ENCODE assay signal across 29 cellular contexts in the genomic region with DNA sequence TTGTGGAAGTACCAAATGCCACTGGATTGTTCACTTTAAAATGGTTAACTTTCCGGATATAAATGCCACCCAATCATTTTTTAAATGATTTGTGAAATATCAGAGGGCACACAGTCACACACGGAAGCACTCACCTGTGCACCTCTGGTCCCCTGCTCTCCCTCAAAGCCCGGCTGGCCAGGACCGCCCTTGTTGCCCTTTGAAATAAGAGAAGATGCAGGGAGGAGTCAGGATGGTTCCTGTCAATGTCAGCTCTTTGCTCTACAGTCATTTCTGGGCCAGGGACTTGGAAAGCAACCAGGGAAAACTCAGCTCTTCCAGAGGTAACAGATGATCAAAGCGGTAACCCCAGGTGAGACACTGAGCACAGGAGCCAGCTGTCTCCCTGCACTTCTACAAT.
DNase-seq lines count a peak whose midpoint lies in the region; ATAC-seq, FAIRE-seq and TF ChIP-seq lines count a peak whose summit lies in the region.
"Had no signal": no experiment of that assay in that cellular context is flagged by ENCODE, and none has a peak within 500 bp of the region (broad histone marks: within the 10 kb centered on the region; RNA-seq: fewer than 3 reads in every experiment).

No MANE protein-coding gene starts in this region.

- H4K8ac ChIP-seq in H1 (ENCODE audit: extremely low read depth, insufficient read depth, low read length) = no peak overlapping the region

- H3K27ac ChIP-seq in H1 (ENCODE audit: low read depth, low read length) (no peak overlapping the region), transverse colon (peak overlapping the region in 3 of 4 donors; percentile 46 to 56 (median 52))
- H3K27ac ChIP-seq: pancreas, right lobe of liver, SK-N-MC, tibial nerve had no signal

- H4K5ac ChIP-seq in H1 (ENCODE audit: insufficient read length, low read depth, low read length) = no peak overlapping the region

- H3K27me3 Mint-ChIP-seq in nephron progenitor cell (ENCODE audit: low read depth, poor library complexity) = peaks cover 4% of the 10 kb centered on the region
- no peaks in the 10 kb centered on the region for H3K27me3 Mint-ChIP-seq in activated CD8-positive, alpha-beta T cell treated with anti-CD3 and anti-CD28 coated beads, Interleukin-2, amount 10 ng/mL, durations not matched to agents 7 days and 5 days (ENCODE audit: low read depth)
- no peaks in the 10 kb centered on the region for H3K27me3 Mint-ChIP-seq in activated naive CD4-positive, alpha-beta T cell treated with anti-CD3 and anti-CD28 coated beads, Interleukin-2, amount 10 ng/mL, durations not matched to agents 7 days and 5 days
- H3K27me3 Mint-ChIP-seq: activated naive CD8-positive, alpha-beta T cell treated with anti-CD3 and anti-CD28 coated beads for 36 hours; CD8-positive, alpha-beta memory T cell; stimulated activated naive CD8-positive, alpha-beta T cell treated with anti-CD3 and anti-CD28 coated beads, Interleukin-15, Interleukin-2, amounts not matched to agents 100 ng/mL and 50 ng/mL, for 24 hours had no signal

- no peaks in the 10 kb centered on the region; a peak in 1 of 7 replicates for H3K27me3 ChIP-seq in H1 (replicated peaks in 1 of 4; ENCODE audit: control insufficient read depth in 3 of 4, extremely low read depth in 1 of 4, insufficient read depth in 3 of 4, low read length in 3 of 4)
- no peaks in the 10 kb centered on the region for H3K27me3 ChIP-seq in transverse colon
- H3K27me3 ChIP-seq: pancreas, right lobe of liver, tibial nerve had no signal

- no peak overlapping the region for H3K4me3 Mint-ChIP-seq in nephron progenitor cell
- no peak overlapping the region for H3K4me3 Mint-ChIP-seq in activated CD8-positive, alpha-beta T cell treated with anti-CD3 and anti-CD28 coated beads, Interleukin-2, amount 10 ng/mL, durations not matched to agents 7 days and 5 days
- H3K4me3 Mint-ChIP-seq in activated naive CD4-positive, alpha-beta T cell treated with anti-CD3 and anti-CD28 coated beads, Interleukin-2, amount 10 ng/mL, durations not matched to agents 7 days and 5 days = no peak overlapping the region
- H3K4me3 Mint-ChIP-seq: activated naive CD8-positive, alpha-beta T cell treated with anti-CD3 and anti-CD28 coated beads for 36 hours; B cell; CD8-positive, alpha-beta memory T cell; immature natural killer cell; natural killer cell; stimulated activated naive CD8-positive, alpha-beta T cell treated with anti-CD3 and anti-CD28 coated beads, Interleukin-15, Interleukin-2, amounts not matched to agents 100 ng/mL and 50 ng/mL, for 24 hours had no signal

- no peak overlapping the region for H3K23ac ChIP-seq in H1 (ENCODE audit: insufficient read length)

- TF ChIP-seq POLR2A in H1 (IDR thresholded peaks at IDR 0.05; ENCODE audit: control extremely low read depth in 1 of 2, low read depth in 2 of 2, low read length in 2 of 2) = no peak
- no peak for TF ChIP-seq POLR2A in transverse colon (IDR thresholded peaks at IDR 0.05)

- no peak overlapping the region; a peak in 1 of 4 replicates for H3K4me2 ChIP-seq in H1 (ENCODE audit: insufficient read depth in 1 of 2, low read depth in 2 of 2, low read length in 2 of 2)

- no peaks in the 10 kb centered on the region for H4K20me1 ChIP-seq in H1 (replicated peaks in 1 of 2; ENCODE audit: control insufficient read depth in 1 of 2, insufficient read depth in 2 of 2, low read length in 2 of 2)

- H2BK20ac ChIP-seq in H1 (ENCODE audit: low read length) = no peak overlapping the region

- H3K4me1 ChIP-seq in H1 (replicated peaks in 1 of 4; ENCODE audit: control insufficient read depth in 3 of 4, insufficient read depth in 4 of 4, low read length in 3 of 4) = peaks cover 0 to 9% (median 4%) of the 10 kb centered on the region in 4 experiments; a peak in 4 of 7 replicates
- H3K4me1 ChIP-seq in transverse colon = no peaks in the 10 kb centered on the region
- H3K4me1 ChIP-seq: pancreas had no signal

- in situ Hi-C loops in transverse colon (cut with MboI; ENCODE audit: low pct_ligation_motif_present in 1 of 4, low pct_unique_long_range_greater_than_20kb in 1 of 4, low sequenced_read_pairs in 3 of 4) = no loop called here

- no peak for TF ChIP-seq EP300 in H1 (IDR thresholded peaks at IDR 0.05; ENCODE audit: borderline replicate concordance in 1 of 2, low read depth in 2 of 2, low read length in 2 of 2)
- TF ChIP-seq EP300 in transverse colon (IDR thresholded peaks at IDR 0.05; ENCODE audit: low read depth) = no peak

- H2AK5ac ChIP-seq in H1 (ENCODE audit: low read depth, low read length) = no peak overlapping the region

- no peaks in the 10 kb centered on the region for H3K79me1 ChIP-seq in H1 (ENCODE audit: low read depth, low read length)

- peak; percentile 57 for DNase-seq in NCI-H2171 treated with DMSO at 0.1 percent for 48 hours (lab: John Stamatoyannopoulos, UW)
- no peak for DNase-seq in NCI-H2171 (lab: John Stamatoyannopoulos, UW)
- DNase-seq in H1 (ENCODE audit: low read depth in 1 of 2, low spot score in 2 of 2) = no peak
- DNase-seq in nephron progenitor cell = peak; percentile 43
- DNase-seq in transverse colon = no peak
- DNase-seq in activated CD8-positive, alpha-beta T cell treated with anti-CD3 and anti-CD28 coated beads, Interleukin-2, amount 10 ng/mL, durations not matched to agents 7 days and 5 days = no peak
- DNase-seq in GM03348 (ENCODE audit: low spot score) = no peak
- DNase-seq in activated naive CD4-positive, alpha-beta T cell treated with anti-CD3 and anti-CD28 coated beads, Interleukin-2, amount 10 ng/mL, durations not matched to agents 7 days and 5 days = no peak
- DNase-seq: 8988T; activated CD4-positive, alpha-beta T cell treated with anti-CD3 and anti-CD28 coated beads for 48 hours; activated naive CD8-positive, alpha-beta T cell treated with anti-CD3 and anti-CD28 coated beads for 36 hours; CD8-positive, alpha-beta memory T cell; cerebellar nuclear complex; head of caudate nucleus; immature natural killer cell; left ventricle myocardium inferior; midbrain; natural killer cell; NCI-H146; NCI-H748 treated with DMSO at 0.1 percent for 48 hours; pancreas; right lobe of liver had no signal

- no peak for ATAC-seq in activated CD8-positive, alpha-beta T cell treated with anti-CD3 and anti-CD28 coated beads, Interleukin-2, amount 10 ng/mL, durations not matched to agents 7 days and 5 days
- ATAC-seq: natural killer cell, pancreas had no signal

- no peak overlapping the region for H2AFZ ChIP-seq in H1 (ENCODE audit: low read length)

- H3K4me3 ChIP-seq in H1 (ENCODE audit: extremely low read depth in 1 of 4, insufficient read depth in 2 of 4, low read depth in 3 of 4, low read length in 4 of 4) = no peak overlapping the region
- H3K4me3 ChIP-seq in transverse colon = no peak overlapping the region
- H3K4me3 ChIP-seq: left ventricle myocardium inferior, pancreas, right lobe of liver, SK-N-MC, tibial nerve had no signal

- no peak overlapping the region for H2BK5ac ChIP-seq in H1 (ENCODE audit: low read depth, low read length)

- H3K9me3 Mint-ChIP-seq in nephron progenitor cell = no peaks in the 10 kb centered on the region
- no peaks in the 10 kb centered on the region for H3K9me3 Mint-ChIP-seq in activated CD8-positive, alpha-beta T cell treated with anti-CD3 and anti-CD28 coated beads, Interleukin-2, amount 10 ng/mL, durations not matched to agents 7 days and 5 days (ENCODE audit: insufficient read depth)
- H3K9me3 Mint-ChIP-seq in activated naive CD4-positive, alpha-beta T cell treated with anti-CD3 and anti-CD28 coated beads, Interleukin-2, amount 10 ng/mL, durations not matched to agents 7 days and 5 days = no peaks in the 10 kb centered on the region
- H3K9me3 Mint-ChIP-seq: activated naive CD8-positive, alpha-beta T cell treated with anti-CD3 and anti-CD28 coated beads for 36 hours; activated T-helper 2 cell treated with anti-CD3 and anti-CD28 coated beads, Interferon-gamma antibody, Interleukin-2, Interleukin-4, amounts not matched to agents 10 μg/mL and 5 μg/mL and 100 μg/mL, durations not matched to agents 14 hours and 24 hours and 36 hours; CD8-positive, alpha-beta memory T cell; immature natural killer cell; natural killer cell; stimulated activated naive CD8-positive, alpha-beta T cell treated with anti-CD3 and anti-CD28 coated beads, Interleukin-15, Interleukin-2, amounts not matched to agents 100 ng/mL and 50 ng/mL, for 24 hours had no signal

- intact Hi-C loops in transverse colon (cut with DNase I; ENCODE audit: low total_unique reads) = no loop called here

- H2BK12ac ChIP-seq in H1 (ENCODE audit: low read depth, low read length) = no peak overlapping the region

- H3K4ac ChIP-seq in H1 (replicated peaks; ENCODE audit: insufficient read length, low read depth, low read length) = no peak overlapping the region

- no peak overlapping the region for H2BK120ac ChIP-seq in H1 (replicated peaks; ENCODE audit: low read depth, low read length)

- POLR2A ChIA-PET in H1 (lab: Charles Lee; ENCODE audit: partially characterized antibody) = no interaction called here
- POLR2A ChIA-PET in activated CD8-positive, alpha-beta T cell treated with anti-CD3 and anti-CD28 coated beads, Interleukin-2, amount 10 ng/mL, durations not matched to agents 7 days and 5 days (lab: Charles Lee) = no interaction called here

- no peak for FAIRE-seq in H1 (lab: Jason Lieb, UNC)
- FAIRE-seq: G401.6, GM18507, pancreas had no signal

- H3K36me3 ChIP-seq in H1 (ENCODE audit: control insufficient read depth in 2 of 4, insufficient read depth in 4 of 4, low read length in 3 of 4) (no peaks in the 10 kb centered on the region), transverse colon (peaks cover 0 to 7% (median 0%) of the 10 kb centered on the region in 4 donors)
- H3K36me3 ChIP-seq: pancreas, right lobe of liver had no signal

- TF ChIP-seq CTCF in H1 (IDR thresholded peaks at IDR 0.05; ENCODE audit: control extremely low read depth in 1 of 3, insufficient read depth in 1 of 3, low read depth in 1 of 3, low read length in 3 of 3) (no peak), nephron progenitor cell (IDR thresholded peaks at IDR 0.05) (no peak), transverse colon (IDR thresholded peaks at IDR 0.05) (no peak)

- no peak overlapping the region for H3K27ac Mint-ChIP-seq in nephron progenitor cell
- H3K27ac Mint-ChIP-seq in activated CD8-positive, alpha-beta T cell treated with anti-CD3 and anti-CD28 coated beads, Interleukin-2, amount 10 ng/mL, durations not matched to agents 7 days and 5 days = no peak overlapping the region
- no peak overlapping the region for H3K27ac Mint-ChIP-seq in activated naive CD4-positive, alpha-beta T cell treated with anti-CD3 and anti-CD28 coated beads, Interleukin-2, amount 10 ng/mL, durations not matched to agents 7 days and 5 days
- H3K27ac Mint-ChIP-seq: activated naive CD8-positive, alpha-beta T cell treated with anti-CD3 and anti-CD28 coated beads for 36 hours; activated T-helper 2 cell treated with anti-CD3 and anti-CD28 coated beads, Interferon-gamma antibody, Interleukin-2, Interleukin-4, amounts not matched to agents 10 μg/mL and 5 μg/mL and 100 μg/mL, durations not matched to agents 14 hours and 24 hours and 36 hours; B cell; immature natural killer cell; natural killer cell; stimulated activated naive CD8-positive, alpha-beta T cell treated with anti-CD3 and anti-CD28 coated beads, Interleukin-15, Interleukin-2, amounts not matched to agents 100 ng/mL and 50 ng/mL, for 24 hours had no signal

- 73% methylated on average over 5 of the region's 5 CpGs; no CpG with 5 or more reads in 1 of the 2 experiments for WGBS in H1 (ENCODE audit: extremely low coverage in 1 of 2, insufficient coverage in 1 of 2, insufficient read length in 1 of 2, insufficient replicate concordance in 2 of 2, low coverage in 1 of 2, low lambda C conversion rate in 2 of 2, missing lambda C conversion rate in 1 of 2), 2 experiments
- 53 to 76% methylated on average over 2 to 5 of the region's 5 CpGs for WGBS in transverse colon (ENCODE audit: low coverage in 1 of 2), 2 donors

- no peak overlapping the region for H3K18ac ChIP-seq in H1 (ENCODE audit: extremely low read depth, low read length)

- no peaks in the 10 kb centered on the region for H3K9me3 ChIP-seq in H1 (ENCODE audit: insufficient read depth in 2 of 2, low read depth in 1 of 2, low read length in 1 of 2)
- H3K9me3 ChIP-seq in transverse colon = no peaks in the 10 kb centered on the region
- H3K9me3 ChIP-seq: left ventricle myocardium inferior, pancreas, right lobe of liver, tibial nerve had no signal

- H3K23me2 ChIP-seq in H1 (ENCODE audit: low read depth, low read length) = no peaks in the 10 kb centered on the region

- CTCF ChIA-PET in H1 (lab: Charles Lee; ENCODE audit: partially characterized antibody) = interaction anchor here (0.7 to 1.6 kb wide), 5 partner anchors 17 to 112 kb away, joined by 3 to 4 read pairs (median 4); no protein-coding TSS in a partner anchor
- CTCF ChIA-PET in activated CD8-positive, alpha-beta T cell treated with anti-CD3 and anti-CD28 coated beads, Interleukin-2, amount 10 ng/mL, durations not matched to agents 7 days and 5 days (lab: Charles Lee) = no interaction called here
- CTCF ChIA-PET in activated naive CD4-positive, alpha-beta T cell treated with anti-CD3 and anti-CD28 coated beads, Interleukin-2, amount 10 ng/mL, durations not matched to agents 7 days and 5 days (lab: Charles Lee) = no interaction called here

- H3K56ac ChIP-seq in H1 (replicated peaks; ENCODE audit: insufficient read length, low read depth, low read length) = no peak overlapping the region

- peaks cover 36% of the 10 kb centered on the region for H3K4me1 Mint-ChIP-seq in nephron progenitor cell
- H3K4me1 Mint-ChIP-seq in activated CD8-positive, alpha-beta T cell treated with anti-CD3 and anti-CD28 coated beads, Interleukin-2, amount 10 ng/mL, durations not matched to agents 7 days and 5 days (ENCODE audit: low read depth) = no peaks in the 10 kb centered on the region
- no peaks in the 10 kb centered on the region for H3K4me1 Mint-ChIP-seq in activated naive CD4-positive, alpha-beta T cell treated with anti-CD3 and anti-CD28 coated beads, Interleukin-2, amount 10 ng/mL, durations not matched to agents 7 days and 5 days
- H3K4me1 Mint-ChIP-seq: activated naive CD8-positive, alpha-beta T cell treated with anti-CD3 and anti-CD28 coated beads for 36 hours; B cell; CD8-positive, alpha-beta memory T cell; immature natural killer cell; natural killer cell had no signal

- H4K91ac ChIP-seq in H1 (replicated peaks; ENCODE audit: insufficient read length, low read length) = no peak overlapping the region

- H3K79me2 ChIP-seq in H1 (ENCODE audit: control insufficient read depth in 1 of 2, insufficient read depth in 2 of 2, low read length in 2 of 2) = no peaks in the 10 kb centered on the region

- no peak overlapping the region for H3K9ac ChIP-seq in H1 (replicated peaks in 1 of 4; ENCODE audit: extremely low read depth in 1 of 4, low read depth in 3 of 4, low read length in 3 of 4)

- H3K36me3 Mint-ChIP-seq in nephron progenitor cell (ENCODE audit: low read depth) = peaks cover 25% of the 10 kb centered on the region
- H3K36me3 Mint-ChIP-seq in activated CD8-positive, alpha-beta T cell treated with anti-CD3 and anti-CD28 coated beads, Interleukin-2, amount 10 ng/mL, durations not matched to agents 7 days and 5 days (ENCODE audit: low read depth) = no peaks in the 10 kb centered on the region
- no peaks in the 10 kb centered on the region for H3K36me3 Mint-ChIP-seq in activated naive CD4-positive, alpha-beta T cell treated with anti-CD3 and anti-CD28 coated beads, Interleukin-2, amount 10 ng/mL, durations not matched to agents 7 days and 5 days
- H3K36me3 Mint-ChIP-seq: activated naive CD8-positive, alpha-beta T cell treated with anti-CD3 and anti-CD28 coated beads for 36 hours; immature natural killer cell; natural killer cell had no signal

- no peak overlapping the region for H3K14ac ChIP-seq in H1 (ENCODE audit: insufficient read length)

- no peak for TF ChIP-seq RAD21 in H1 (IDR thresholded peaks at IDR 0.05 in 1 of 2, conservative IDR thresholded peaks at IDR 0.05 in 1 of 2; ENCODE audit: low read depth in 2 of 2, low read length in 2 of 2)

- H2BK15ac ChIP-seq in H1 (ENCODE audit: low read length) = no peak overlapping the region

Comparison
In these comparisons a context has a peak if more than half of its experiments do, and no peak if none do; other contexts are left out.
1. DNase-seq: peak in NCI-H2171 treated with DMSO at 0.1 percent for 48 hours (single experiment) and nephron progenitor cell (single experiment); none in NCI-H2171 (single experiment), H1 (0 of 2), transverse colon (single experiment), activated CD8-positive, alpha-beta T cell treated with anti-CD3 and anti-CD28 coated beads, Interleukin-2, amount 10 ng/mL, durations not matched to agents 7 days and 5 days (single experiment), GM03348 (single experiment) and activated naive CD4-positive, alpha-beta T cell treated with anti-CD3 and anti-CD28 coated beads, Interleukin-2, amount 10 ng/mL, durations not matched to agents 7 days and 5 days (single experiment).